8 cellular contexts compared by ENCODE assay signal in the genomic region with DNA sequence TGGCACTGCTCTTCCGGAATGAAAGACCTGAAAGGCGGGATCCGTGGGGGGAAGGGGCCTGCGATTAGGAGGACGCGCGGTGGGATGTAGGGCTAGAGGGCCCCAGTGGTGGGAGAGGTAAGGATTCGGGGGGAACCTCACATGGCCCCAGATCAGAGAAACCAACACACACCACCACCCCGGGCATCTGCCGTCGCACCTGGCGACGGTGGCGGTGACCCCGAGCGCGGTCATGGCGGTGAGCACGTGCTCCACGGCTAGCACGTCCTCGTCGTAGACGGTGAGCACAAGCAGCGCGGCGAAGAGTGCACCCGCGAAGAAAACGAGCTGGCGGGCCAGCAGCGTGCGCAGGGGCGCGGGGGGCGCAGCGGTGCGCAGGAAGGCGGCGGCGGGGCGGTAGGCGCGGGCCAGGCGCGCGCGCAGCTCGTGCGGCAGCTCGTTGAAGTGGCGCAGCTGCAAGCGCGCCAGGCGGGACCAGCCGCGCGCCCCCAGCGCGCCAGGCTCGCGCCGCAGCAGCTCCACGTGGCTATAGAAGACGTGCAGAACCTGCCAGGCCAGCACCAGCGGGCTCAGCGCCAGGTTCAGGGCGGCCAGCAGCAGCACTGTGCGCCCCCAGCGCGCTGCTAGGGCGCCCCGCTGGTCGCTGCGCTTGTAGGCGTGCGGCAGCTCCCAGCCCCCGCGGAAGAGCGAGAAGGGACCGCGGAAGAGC. TPM values are rescaled to one million over a fixed set of nuclear protein-coding genes. Genes with fewer than 3 reads are reported as not detected.
DNase-seq lines count a peak whose midpoint lies in the region; ATAC-seq and TF ChIP-seq lines count a peak whose summit lies in the region.

No MANE protein-coding gene starts in this region.

- H3K14ac ChIP-seq in trophoblast cell (ENCODE audit: low read length): no peak overlapping the region

- peak overlapping the region; percentile 4 for H4K91ac ChIP-seq in trophoblast cell (ENCODE audit: low read depth, low read length)

- no peaks in the 10 kb centered on the region for H3K9me3 Mint-ChIP-seq in activated B cell treated with CpG ODN at 0.5 μM for 24 hours

- no peak overlapping the region for H2BK12ac ChIP-seq in trophoblast cell (ENCODE audit: low read length)

- POLR2A ChIA-PET in activated B cell treated with CpG ODN at 0.5 μM for 24 hours (lab: Charles Lee): interaction anchor here (0.8 to 2.1 kb wide), 3 partner anchors 10 to 44 kb away, joined by 4 to 21 read pairs (median 4); partner anchors contain the start of gene ABCB8

- DNase-seq in activated CD4-positive, CD25-positive, alpha-beta regulatory T cell treated with anti-CD3 and anti-CD28 coated beads, Interleukin-2, amount 50 U/mL, for 72 hours: no peak
- DNase-seq in activated B cell treated with CpG ODN at 0.5 μM for 24 hours (peak; percentile 36), erythroblast (lab: John Stamatoyannopoulos, UW) (peak; percentile 44 to 67), trophoblast cell (no peak), NCI-H1694 (lab: John Stamatoyannopoulos, UW) (no peak), NOMO-1 treated with dmso at 0.1 percent for 144 hours (lab: John Stamatoyannopoulos, UW; ENCODE audit: unreplicated experiment) (no peak), cerebellar cortex (ENCODE audit: low spot score) (no peak)

- intact Hi-C loops in activated B cell treated with CpG ODN at 0.5 μM for 24 hours (cut with micrococcal nuclease): loop anchor here (1.0 to 2.0 kb wide), 7 partner anchors 10 to 120 kb away; partner anchors contain the start of genes ABCB8, FASTK and SLC4A2

- no peak overlapping the region for H2BK120ac ChIP-seq in trophoblast cell (ENCODE audit: insufficient read depth, low read length, poor library complexity)

- H3K27ac ChIP-seq in trophoblast cell (ENCODE audit: low read depth, low read length): no peak overlapping the region

- H3K4me1 ChIP-seq in trophoblast cell (ENCODE audit: control insufficient read depth in 1 of 2, insufficient read depth in 2 of 2, low read length in 2 of 2): peaks cover 23 to 30% of the 10 kb centered on the region in 2 experiments

- H3K4me3 ChIP-seq in trophoblast cell (ENCODE audit: low read depth, low read length): peak overlapping the region; percentile 18

- H3K9ac ChIP-seq in trophoblast cell (ENCODE audit: low read length): no peak overlapping the region

- H3K23ac ChIP-seq in trophoblast cell (ENCODE audit: low read length): no peak overlapping the region

- peak overlapping the region; percentile 8 for H2AFZ ChIP-seq in trophoblast cell (ENCODE audit: insufficient read depth, low read length, poor library complexity)

- H2BK5ac ChIP-seq in trophoblast cell (ENCODE audit: low read depth, low read length, poor library complexity): no peak overlapping the region

- H3K79me2 ChIP-seq in trophoblast cell (ENCODE audit: control insufficient read depth, insufficient read depth, low read length, poor library complexity): no peaks in the 10 kb centered on the region

- no peaks in the 10 kb centered on the region for H3K36me3 Mint-ChIP-seq in activated B cell treated with CpG ODN at 0.5 μM for 24 hours (ENCODE audit: low read depth)

- no CpG with 5 or more reads among the region's 82 CpGs for WGBS in trophoblast cell (ENCODE audit: extremely low coverage, insufficient coverage, insufficient read length)

- no peak overlapping the region for H3K4ac ChIP-seq in trophoblast cell (ENCODE audit: low read depth, low read length)

- TF ChIP-seq CTCF in activated B cell treated with CpG ODN at 0.5 μM for 24 hours (IDR thresholded peaks at IDR 0.05): peak; percentile 7

- H3K4me3 Mint-ChIP-seq in activated B cell treated with CpG ODN at 0.5 μM for 24 hours: peak overlapping the region; percentile 85

- peaks cover 35% of the 10 kb centered on the region for H3K27me3 Mint-ChIP-seq in activated B cell treated with CpG ODN at 0.5 μM for 24 hours

- H3K27me3 ChIP-seq in trophoblast cell (ENCODE audit: insufficient read depth, low read length): peaks cover 15% of the 10 kb centered on the region

- H4K8ac ChIP-seq in trophoblast cell (ENCODE audit: low read depth, low read length): peak overlapping the region; percentile 8

- H3K79me1 ChIP-seq in trophoblast cell (ENCODE audit: low read length): peaks cover 5% of the 10 kb centered on the region

- peak; percentile 6 for TF ChIP-seq POLR2A in erythroblast (IDR thresholded peaks at IDR 0.05; ENCODE audit: low read length)

- H3K4me2 ChIP-seq in trophoblast cell (ENCODE audit: low read length): peak overlapping the region; percentile 59

- no peak overlapping the region for H2AK5ac ChIP-seq in trophoblast cell (ENCODE audit: low read length)

- H3K9me3 ChIP-seq in trophoblast cell (ENCODE audit: insufficient read depth, low read depth, low read length): peaks cover 3% of the 10 kb centered on the region

- H3K18ac ChIP-seq in trophoblast cell (ENCODE audit: low read length): no peak overlapping the region

- H3K36me3 ChIP-seq in trophoblast cell (ENCODE audit: control insufficient read depth in 1 of 2, insufficient read depth in 2 of 2, low read length in 2 of 2): no peaks in the 10 kb centered on the region

- peaks cover 44% of the 10 kb centered on the region for H3K4me1 Mint-ChIP-seq in activated B cell treated with CpG ODN at 0.5 μM for 24 hours

- CTCF ChIA-PET in activated B cell treated with CpG ODN at 0.5 μM for 24 hours (lab: Charles Lee): interaction anchor here (0.9 to 4.2 kb wide), 10 partner anchors 8 to 121 kb away, joined by 3 to 25 read pairs (median 4); partner anchors contain the start of gene ABCB8

- H3K27ac Mint-ChIP-seq in activated B cell treated with CpG ODN at 0.5 μM for 24 hours: no peak overlapping the region

- H4K12ac ChIP-seq in trophoblast cell (ENCODE audit: low read depth, low read length): no peak overlapping the region

- ATAC-seq in activated CD4-positive, CD25-positive, alpha-beta regulatory T cell treated with anti-CD3 and anti-CD28 coated beads, Interleukin-2, amount 50 U/mL, for 24 hours: peak; percentile 43 to 49
- ATAC-seq in activated B cell treated with CpG ODN at 0.5 μM for 24 hours (ENCODE audit: low read depth): peak; percentile 20

RNA-seq across cellular contexts. Expression of gene ATG9B, which starts 5.7 kb away (rescaled TPM):
- 1.8 and 2.3 TPM in 2 replicates for total RNA-seq in activated B cell treated with CpG ODN at 0.5 μM for 24 hours
- polyA plus RNA-seq in trophoblast cell (2013): 27.9 and 32.3 TPM in 2 replicates

RNA-seq across cellular contexts. Expression of gene ABCB8, which starts 9.7 kb away (rescaled TPM):
- 38.9 and 46.5 TPM in 2 replicates for total RNA-seq in activated B cell treated with CpG ODN at 0.5 μM for 24 hours
- 21.2 and 23.5 TPM in 2 replicates for polyA plus RNA-seq in trophoblast cell (2013)

RNA-seq across cellular contexts. Expression of gene NOS3, which starts 27.8 kb away (rescaled TPM):
- 0.10 and 0.22 TPM in 2 replicates for total RNA-seq in activated B cell treated with CpG ODN at 0.5 μM for 24 hours
- 3.1 and 3.4 TPM in 2 replicates for polyA plus RNA-seq in trophoblast cell (2013)

RNA-seq across cellular contexts. Expression of gene ASIC3, which starts 29.8 kb away (rescaled TPM):
- 1.2 TPM in 2 replicates for total RNA-seq in activated B cell treated with CpG ODN at 0.5 μM for 24 hours
- 7.7 and 7.9 TPM in 2 replicates for polyA plus RNA-seq in trophoblast cell (2013)

RNA-seq across cellular contexts. Expression of gene CDK5, which starts 39.1 kb away (rescaled TPM):
- 7.5 and 8.1 TPM in 2 replicates for total RNA-seq in activated B cell treated with CpG ODN at 0.5 μM for 24 hours
- polyA plus RNA-seq in trophoblast cell (2013): 22.3 and 22.9 TPM in 2 replicates

Comparison
In these comparisons a context has a peak if more than half of its experiments do, and no peak if none do; other contexts are left out.
1. DNase-seq: peak in activated B cell treated with CpG ODN at 0.5 μM for 24 hours (single experiment) and erythroblast (2 of 2); none in activated CD4-positive, CD25-positive, alpha-beta regulatory T cell treated with anti-CD3 and anti-CD28 coated beads, Interleukin-2, amount 50 U/mL, for 72 hours (single experiment), trophoblast cell (0 of 2), NCI-H1694 (single experiment), NOMO-1 treated with dmso at 0.1 percent for 144 hours (single experiment) and cerebellar cortex (single experiment).